In the genomic region with DNA sequence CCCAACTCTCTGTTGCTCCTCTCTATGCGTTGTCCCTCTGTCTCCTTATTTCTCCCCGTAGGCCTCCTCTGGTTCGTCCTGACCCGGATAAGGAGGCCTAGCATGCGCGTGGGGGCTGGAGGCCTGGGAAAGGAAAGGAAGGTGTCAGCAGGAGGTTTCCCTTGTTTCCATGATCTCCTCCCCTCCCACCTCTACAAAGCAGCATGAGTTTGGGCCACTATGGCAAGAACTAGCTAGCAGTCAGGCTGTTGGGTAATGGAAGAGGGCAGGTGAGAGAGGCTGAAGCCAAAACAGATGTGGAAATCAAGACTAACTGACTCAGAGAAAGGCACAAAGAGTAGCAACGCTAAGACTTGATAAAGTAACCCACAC, we compare ENCODE assay signal across 6 cellular contexts. TPM values are rescaled to one million over a fixed set of nuclear protein-coding genes. Genes with fewer than 3 reads are reported as not detected.
DNase-seq lines count a peak whose midpoint lies in the region; ATAC-seq and TF ChIP-seq lines count a peak whose summit lies in the region.

No MANE protein-coding gene starts in this region.

- intact Hi-C loops in body of pancreas (cut with DNase I) = no loop called here

- H3K9me3 ChIP-seq in DND-41 (ENCODE audit: insufficient read depth, low read length, severe bottlenecking) (no peaks in the 10 kb centered on the region), body of pancreas (no peaks in the 10 kb centered on the region)

- H3K27ac Mint-ChIP-seq in activated naive CD8-positive, alpha-beta T cell = peak overlapping the region; percentile 34

- no peaks in the 10 kb centered on the region for H3K9me3 Mint-ChIP-seq in activated naive CD8-positive, alpha-beta T cell (ENCODE audit: low read depth)

- H3K27me3 Mint-ChIP-seq in activated naive CD8-positive, alpha-beta T cell = no peaks in the 10 kb centered on the region

- no peaks in the 10 kb centered on the region for H3K36me3 Mint-ChIP-seq in activated naive CD8-positive, alpha-beta T cell

- H3K4me3 ChIP-seq in DND-41 (ENCODE audit: low read depth in 1 of 2, low read length in 2 of 2) (peak overlapping the region; percentile 52 to 86; a peak in 3 of 4 replicates), body of pancreas (no peak overlapping the region)

- peaks cover 20% of the 10 kb centered on the region for H3K4me1 ChIP-seq in DND-41 (ENCODE audit: insufficient read depth, low read length)
- peaks cover 21% of the 10 kb centered on the region for H3K4me1 ChIP-seq in body of pancreas

- H2AFZ ChIP-seq in DND-41 (ENCODE audit: low read depth, low read length) = peak overlapping the region; percentile 77

- H3K27me3 ChIP-seq in DND-41 (ENCODE audit: insufficient read depth, low read length, poor library complexity) (no peaks in the 10 kb centered on the region), body of pancreas (no peaks in the 10 kb centered on the region)

- peak overlapping the region; percentile 87 for H3K4me2 ChIP-seq in DND-41 (ENCODE audit: insufficient read depth, low read length)

- H3K27ac ChIP-seq in DND-41 (ENCODE audit: low read length) (peak overlapping the region; percentile 78), body of pancreas (peak overlapping the region in 2 of 4 donors; percentile 3 to 46)

- H3K4me1 Mint-ChIP-seq in activated naive CD8-positive, alpha-beta T cell (ENCODE audit: low read depth) = peaks cover 12% of the 10 kb centered on the region

- peak overlapping the region; percentile 97 for H3K4me3 Mint-ChIP-seq in activated naive CD8-positive, alpha-beta T cell

- H3K79me2 ChIP-seq in DND-41 (ENCODE audit: insufficient read depth, low read length) = no peaks in the 10 kb centered on the region; the same call in 1 of the 2 replicates

- no peak for DNase-seq in DND-41
- DNase-seq in mesenteric fat pad (ENCODE audit: low spot score) = peak; percentile 65
- no peak for DNase-seq in body of pancreas
- no peak for DNase-seq in COR-L47 (lab: John Stamatoyannopoulos, UW)

- TF ChIP-seq CTCF in DND-41 (IDR thresholded peaks at IDR 0.05; ENCODE audit: borderline replicate concordance, extremely low read depth, low read length, poor library complexity, severe bottlenecking) (no peak), body of pancreas (IDR thresholded peaks at IDR 0.05) (no peak)

- no peak for TF ChIP-seq POLR2A in body of pancreas (IDR thresholded peaks at IDR 0.05)

- H4K20me1 ChIP-seq in DND-41 (ENCODE audit: insufficient read depth, low read length) = no peaks in the 10 kb centered on the region

- 30 to 35% methylated on average over 7 of the region's 7 CpGs for WGBS in body of pancreas, 2 donors

- peak overlapping the region; percentile 57 for H3K9ac ChIP-seq in DND-41 (ENCODE audit: low read depth, low read length)

- ATAC-seq in DND-41 (ENCODE audit: insufficient read depth, low read depth) = no peak
- ATAC-seq in body of pancreas = no peak
- ATAC-seq in HG03342 (IDR thresholded peaks at IDR 0.05; ENCODE audit: unreplicated experiment) = no peak

- H3K36me3 ChIP-seq in DND-41 (ENCODE audit: insufficient read depth, low read length) (no peaks in the 10 kb centered on the region), body of pancreas (replicated peaks in 1 of 2; ENCODE audit: insufficient read depth in 1 of 2, low read depth in 2 of 2) (no peaks in the 10 kb centered on the region)

RNA-seq across cellular contexts. Expression of a gene that starts 0.7 kb away (rescaled TPM):
- total RNA-seq in mesenteric fat pad = 4.8 TPM
- 1 to 10 TPM; 3.6 to 5.3 TPM for total RNA-seq in body of pancreas

RNA-seq across cellular contexts. Expression of a gene that starts 9.3 kb away (rescaled TPM):
- total RNA-seq in mesenteric fat pad (8.0 TPM), body of pancreas (1 to 10 TPM in 1 of 2 donors, under 1 TPM in 1; 0.99 to 1.6 TPM)

RNA-seq across cellular contexts. Expression of a gene that starts 18.6 kb away (rescaled TPM):
- 5.3 TPM for total RNA-seq in mesenteric fat pad
- total RNA-seq in body of pancreas = 1 to 10 TPM; 6.7 to 9.6 TPM

RNA-seq across cellular contexts. Expression of a gene that starts 18.8 kb away (rescaled TPM):
- total RNA-seq in mesenteric fat pad (32.7 TPM), body of pancreas (10 to 100 TPM; 16.2 to 28.0 TPM)

RNA-seq across cellular contexts. Expression of a gene that starts 28.7 kb away (rescaled TPM):
- total RNA-seq in mesenteric fat pad (not detected), body of pancreas (1 to 10 TPM in 1 of 2 donors, not detected in 1; 3.0 TPM)

Comparison
In these comparisons a context has a peak if more than half of its experiments do, and no peak if none do; other contexts are left out.
1. H3K4me3 ChIP-seq: peak in DND-41 (2 of 2); none in body of pancreas (0 of 2).